In genomic region chr5:173352366-173353069, GRCh38 we compare ENCODE assay signal across 23 cellular contexts.
"Had no signal": no experiment of that assay in that cellular context is flagged by ENCODE, and none has a peak within 500 bp of the region (broad histone marks: within the 10 kb centered on the region; RNA-seq: fewer than 3 reads in every experiment).

No MANE protein-coding gene starts in this region.

- H3K4me1 ChIP-seq: Peyer's patch had no signal

- H3K9me3 ChIP-seq: MG63, Peyer's patch had no signal

- ATAC-seq: activated T-cell treated with anti-CD3 and anti-CD28 coated beads, Interleukin-2, amount 50 U/mL, for 4 hours; activated T-helper 17 cell treated with anti-CD3 and anti-CD28 coated beads, Interleukin-2, amount 50 U/mL, for 72 hours had no signal

- H3K27ac ChIP-seq: brain microvascular endothelial cell, Peyer's patch, RWPE1 had no signal

- H3K4me3 ChIP-seq: MG63, Peyer's patch had no signal

- H3K36me3 ChIP-seq: brain microvascular endothelial cell, MG63, Peyer's patch had no signal

- H3K27me3 ChIP-seq: brain microvascular endothelial cell, MG63, Peyer's patch had no signal

- DNase-seq: activated B cell treated with CpG ODN at 0.5 μM for 24 hours; activated CD4-positive, alpha-beta memory T cell treated with anti-CD3 and anti-CD28 coated beads for 36 hours; activated CD4-positive, alpha-beta T cell treated with anti-CD3 and anti-CD28 coated beads for 1 hour; activated CD4-positive, alpha-beta T cell treated with anti-CD3 and anti-CD28 coated beads, Interleukin-2, amount 10 ng/mL, durations not matched to agents 7 days and 5 days; activated CD8-positive, alpha-beta memory T cell treated with anti-CD3 and anti-CD28 coated beads for 24 hours; activated gamma-delta T cell treated with Interleukin-2 at 50 U/mL for 16 hours; activated naive CD4-positive, alpha-beta T cell treated with anti-CD3 and anti-CD28 coated beads, Interleukin-2, amount 10 ng/mL, durations not matched to agents 7 days and 5 days; activated naive CD8-positive, alpha-beta T cell treated with anti-CD3 and anti-CD28 coated beads for 36 hours; activated T-cell treated with anti-CD3 and anti-CD28 coated beads, Interleukin-2, amount 50 U/mL, for 4 hours; brain microvascular endothelial cell; caudate nucleus; MG63; MV-4-11; NCI-H1092 treated with DMSO at 0.1 percent for 48 hours; NCI-H1436; NCI-H1694 treated with DMSO at 0.1 percent for 48 hours; NCI-H2029 treated with DMSO at 0.1 percent for 48 hours; NCI-H446; NCI-H524; Peyer's patch; SHP77 treated with DMSO at 0.1 percent for 48 hours had no signal
